8 cellular contexts compared by ENCODE assay signal in genomic region chr12:40226652-40227051, GRCh38. TPM values are rescaled to one million over a fixed set of nuclear protein-coding genes. Genes with fewer than 3 reads are reported as not detected.
A peak's percentile ranks its signal among the peaks of the same experiment; 100 is the strongest.
DNase-seq lines count a peak whose midpoint lies in the region; ATAC-seq and TF ChIP-seq lines count a peak whose summit lies in the region.

No MANE protein-coding gene starts in this region.

- DNase-seq in G401 (ENCODE audit: low spot score) (peak; percentile 38), dedifferentiated amniotic fluid mesenchymal stem cell (ENCODE audit: extremely low spot score) (peak; percentile 78), ovary (peak; percentile 25 to 69 (median 40)), NCI-H524 treated with DMSO at 0.1 percent for 48 hours (lab: John Stamatoyannopoulos, UW) (no peak), NCI-H2171 (lab: John Stamatoyannopoulos, UW) (no peak)
- DNase-seq in activated CD4-positive, alpha-beta T cell treated with anti-CD3 and anti-CD28 coated beads, Interleukin-2, amount 10 ng/mL, durations not matched to agents 7 days and 5 days: no peak

- no peaks in the 10 kb centered on the region for H3K27me3 ChIP-seq in ovary

- POLR2A ChIA-PET in activated CD4-positive, alpha-beta T cell treated with anti-CD3 and anti-CD28 coated beads, Interleukin-2, amount 10 ng/mL, durations not matched to agents 7 days and 5 days (lab: Charles Lee): no interaction called here

- peak overlapping the region; percentile 79 to 96 (median 90) for H3K4me3 Mint-ChIP-seq in IgD-negative memory B cell
- H3K4me3 Mint-ChIP-seq in activated CD4-positive, alpha-beta T cell treated with anti-CD3 and anti-CD28 coated beads, Interleukin-2, amount 10 ng/mL, durations not matched to agents 7 days and 5 days: no peak overlapping the region

- H3K36me3 ChIP-seq in ovary: no peaks in the 10 kb centered on the region

- intact Hi-C loops in ovary (cut with DNase I): no loop called here

- H3K27ac ChIP-seq in ovary: no peak overlapping the region

- in situ Hi-C loops in G401 (cut with HindIII; ENCODE audit: low sequenced_read_pairs): no loop called here

- no peak for TF ChIP-seq CTCF in ovary (IDR thresholded peaks at IDR 0.05)

- H3K4me1 ChIP-seq in ovary (ENCODE audit: insufficient read depth): peaks cover 1% of the 10 kb centered on the region

- CTCF ChIA-PET in activated CD4-positive, alpha-beta T cell treated with anti-CD3 and anti-CD28 coated beads, Interleukin-2, amount 10 ng/mL, durations not matched to agents 7 days and 5 days (lab: Charles Lee): no interaction called here

- H3K4me3 ChIP-seq in ovary: peak overlapping the region; percentile 87

- no peaks in the 10 kb centered on the region for H3K9me3 ChIP-seq in ovary

- peaks cover under 1% of the 10 kb centered on the region for H3K36me3 Mint-ChIP-seq in IgD-negative memory B cell
- H3K36me3 Mint-ChIP-seq in activated CD4-positive, alpha-beta T cell treated with anti-CD3 and anti-CD28 coated beads, Interleukin-2, amount 10 ng/mL, durations not matched to agents 7 days and 5 days (ENCODE audit: low read depth): no peaks in the 10 kb centered on the region

- WGBS in ovary, 3 donors: 19 to 40% (median 27%) methylated on average over 4 of the region's 4 CpGs

- no peaks in the 10 kb centered on the region for H3K27me3 Mint-ChIP-seq in IgD-negative memory B cell
- H3K27me3 Mint-ChIP-seq in activated CD4-positive, alpha-beta T cell treated with anti-CD3 and anti-CD28 coated beads, Interleukin-2, amount 10 ng/mL, durations not matched to agents 7 days and 5 days: peaks cover 51% of the 10 kb centered on the region

- no peak for TF ChIP-seq POLR2A in ovary (IDR thresholded peaks at IDR 0.05)

- no peak for ATAC-seq in HG03571 (IDR thresholded peaks at IDR 0.05; ENCODE audit: unreplicated experiment)

- peaks cover 42 to 56% (median 50%) of the 10 kb centered on the region in 3 donors for H3K4me1 Mint-ChIP-seq in IgD-negative memory B cell
- H3K4me1 Mint-ChIP-seq in activated CD4-positive, alpha-beta T cell treated with anti-CD3 and anti-CD28 coated beads, Interleukin-2, amount 10 ng/mL, durations not matched to agents 7 days and 5 days: peaks cover 10% of the 10 kb centered on the region

- no peak for TF ChIP-seq EP300 in ovary (IDR thresholded peaks at IDR 0.05)

- H3K27ac Mint-ChIP-seq in IgD-negative memory B cell: peak overlapping the region; percentile 72 to 97 (median 85)
- no peak overlapping the region for H3K27ac Mint-ChIP-seq in activated CD4-positive, alpha-beta T cell treated with anti-CD3 and anti-CD28 coated beads, Interleukin-2, amount 10 ng/mL, durations not matched to agents 7 days and 5 days

- peaks cover 0 to 2% (median 0%) of the 10 kb centered on the region in 3 donors for H3K9me3 Mint-ChIP-seq in IgD-negative memory B cell
- H3K9me3 Mint-ChIP-seq in activated CD4-positive, alpha-beta T cell treated with anti-CD3 and anti-CD28 coated beads, Interleukin-2, amount 10 ng/mL, durations not matched to agents 7 days and 5 days: peaks cover 2% of the 10 kb centered on the region

RNA-seq across cellular contexts. Expression of gene LRRK2, which starts 1.9 kb away (rescaled TPM):
- not detected in 2 replicates for total RNA-seq in G401 (2014; rRNA removed; shearing (Covaris generic))
- polyA plus RNA-seq in IgD-negative memory B cell (6.8 TPM), ovary (1 to 10 TPM; 8.1 to 8.2 TPM)
- 10 to 100 TPM in 6 of 7 donors, 1 to 10 TPM in 1; 9.9 to 19.7 (median 14.0) TPM for total RNA-seq in ovary
- under 1 TPM in 1 of 2 experiments, not detected in 1; 0.02 TPM for total RNA-seq in activated CD4-positive, alpha-beta T cell treated with anti-CD3 and anti-CD28 coated beads, Interleukin-2, amount 10 ng/mL, durations not matched to agents 7 days and 5 days

Comparison
In these comparisons a context has a peak if more than half of its experiments do, and no peak if none do; other contexts are left out.
1. DNase-seq: peak in G401 (single experiment), dedifferentiated amniotic fluid mesenchymal stem cell (single experiment) and ovary (5 of 5); none in activated CD4-positive, alpha-beta T cell treated with anti-CD3 and anti-CD28 coated beads, Interleukin-2, amount 10 ng/mL, durations not matched to agents 7 days and 5 days (single experiment), NCI-H524 treated with DMSO at 0.1 percent for 48 hours (single experiment) and NCI-H2171 (single experiment).
2. RNA of gene LRRK2, which starts 1.9 kb away (total RNA-seq): 9.9 to 19.7 TPM in ovary; 0.02 TPM in activated CD4-positive, alpha-beta T cell treated with anti-CD3 and anti-CD28 coated beads, Interleukin-2, amount 10 ng/mL, durations not matched to agents 7 days and 5 days and not detected in G401; every median in the first group is over 10 times any median in the second.